23 cellular contexts compared by ENCODE assay signal in genomic region chr2:163779970-163780597, GRCh38. TPM values are rescaled to one million over a fixed set of nuclear protein-coding genes. Genes with fewer than 3 reads are reported as not detected.
DNase-seq lines count a peak whose midpoint lies in the region; ATAC-seq, FAIRE-seq and TF ChIP-seq lines count a peak whose summit lies in the region.
"Had no signal": no experiment of that assay in that cellular context is flagged by ENCODE, and none has a peak within 500 bp of the region (broad histone marks: within the 10 kb centered on the region; RNA-seq: fewer than 3 reads in every experiment).

No MANE protein-coding gene starts in this region.

- H3K4me1 ChIP-seq in A549 (peaks cover 42% of the 10 kb centered on the region), HCT116 (ENCODE audit: control insufficient read depth in 1 of 2, insufficient read depth in 2 of 2, low read length in 2 of 2) (peaks cover 33 to 44% of the 10 kb centered on the region in 2 experiments), RWPE2 (ENCODE audit: insufficient read depth, poor library complexity, severe bottlenecking) (peaks cover 42% of the 10 kb centered on the region), right lobe of liver (peaks cover 0 to 10% (median 2%) of the 10 kb centered on the region in 4 donors), tibial nerve (no peaks in the 10 kb centered on the region)
- H3K4me1 ChIP-seq: gastroesophageal sphincter had no signal

- H3K9me3 ChIP-seq in A549: no peaks in the 10 kb centered on the region
- H3K9me3 ChIP-seq in HCT116 (ENCODE audit: control insufficient read depth in 1 of 2, insufficient read depth in 1 of 2, low read depth in 1 of 2, low read length in 2 of 2): no peaks in the 10 kb centered on the region
- peaks cover 2% of the 10 kb centered on the region for H3K9me3 ChIP-seq in RWPE2 (ENCODE audit: severe bottlenecking)
- no peaks in the 10 kb centered on the region for H3K9me3 ChIP-seq in right lobe of liver
- no peaks in the 10 kb centered on the region for H3K9me3 ChIP-seq in tibial nerve
- H3K9me3 ChIP-seq: esophagus squamous epithelium, gastroesophageal sphincter, suprapubic skin had no signal

- H3K9me2 ChIP-seq in HCT116 (ENCODE audit: insufficient read depth): peaks cover 4% of the 10 kb centered on the region; the same call in 1 of the 2 replicates

- no TSS peak for BruUV-seq in HCT116 (replicated peaks; lab: Mats Ljungman, UMichigan)

- TF ChIP-seq EP300 in A549 (IDR thresholded peaks at IDR 0.05) (no peak), tibial nerve (IDR thresholded peaks at IDR 0.05) (no peak)

- H3K4me2 ChIP-seq in A549: peak overlapping the region; percentile 51
- peak overlapping the region; percentile 49 for H3K4me2 ChIP-seq in HCT116 (ENCODE audit: low read length)

- H4K20me1 ChIP-seq in HCT116 (ENCODE audit: insufficient read depth): no peaks in the 10 kb centered on the region; the same call in 1 of the 2 replicates

- WGBS in A549 (ENCODE audit: missing lambda C conversion rate): 62% methylated on average over 6 of the region's 6 CpGs
- WGBS in right lobe of liver (ENCODE audit: insufficient coverage, low coverage, low lambda C conversion rate, missing lambda C conversion rate): 24% methylated on average over 6 of the region's 6 CpGs
- WGBS in tibial nerve, 2 donors: 69 to 73% methylated on average over 6 of the region's 6 CpGs

- H2AFZ ChIP-seq in HCT116 (ENCODE audit: low read depth, low read length, poor library complexity, severe bottlenecking): peak overlapping the region; percentile 61

- no peak overlapping the region for H3K9ac ChIP-seq in HCT116 (ENCODE audit: low read length)

- POLR2A ChIA-PET in A549 (lab: Yijun Ruan, JAX): no interaction called here
- POLR2A ChIA-PET in HCT116 (lab: Charles Lee): no interaction called here

- TF ChIP-seq POLR2A in A549 (IDR thresholded peaks at IDR 0.05; ENCODE audit: low read length) (no peak), HCT116 (IDR thresholded peaks at IDR 0.05; ENCODE audit: borderline replicate concordance, extremely low read depth, insufficient read depth, insufficient read length) (no peak), right lobe of liver (IDR thresholded peaks at IDR 0.05) (no peak), tibial nerve (IDR thresholded peaks at IDR 0.05) (no peak)

- no peaks in the 10 kb centered on the region for H3K27me3 Mint-ChIP-seq in nephron progenitor cell (ENCODE audit: low read depth, poor library complexity)
- H3K27me3 Mint-ChIP-seq: activated CD4-positive, alpha-beta memory T cell treated with anti-CD3 and anti-CD28 coated beads, Interleukin-2, amount 10 ng/mL, durations not matched to agents 7 days and 5 days had no signal

- no peak for TF ChIP-seq CTCF in A549 (IDR thresholded peaks at IDR 0.05)
- TF ChIP-seq CTCF in HCT116 (IDR thresholded peaks at IDR 0.05 in 2 of 3, conservative IDR thresholded peaks at IDR 0.05 in 1 of 3; ENCODE audit: borderline replicate concordance in 1 of 3, insufficient read depth in 1 of 3, low read depth in 2 of 3, low read length in 2 of 3): no peak
- TF ChIP-seq CTCF in RWPE2 (IDR thresholded peaks at IDR 0.05; ENCODE audit: poor library complexity, severe bottlenecking): no peak
- TF ChIP-seq CTCF in right lobe of liver (IDR thresholded peaks at IDR 0.05): no peak
- TF ChIP-seq CTCF in nephron progenitor cell (IDR thresholded peaks at IDR 0.05): no peak
- no peak for TF ChIP-seq CTCF in tibial nerve (IDR thresholded peaks at IDR 0.05)

- no peaks in the 10 kb centered on the region for H3K36me3 Mint-ChIP-seq in nephron progenitor cell (ENCODE audit: low read depth)

- TF ChIP-seq RAD21 in A549 (conservative IDR thresholded peaks at IDR 0.05 in 1 of 2, IDR thresholded peaks at IDR 0.05 in 1 of 2) (no peak), HCT116 (IDR thresholded peaks at IDR 0.05; ENCODE audit: low read depth) (no peak)

- H3K36me3 ChIP-seq in HCT116 (ENCODE audit: control insufficient read depth in 1 of 2, insufficient read depth in 2 of 2, low read length in 2 of 2): no peaks in the 10 kb centered on the region
- H3K36me3 ChIP-seq in RWPE2 (ENCODE audit: low read depth): no peaks in the 10 kb centered on the region
- H3K36me3 ChIP-seq in right lobe of liver: no peaks in the 10 kb centered on the region
- H3K36me3 ChIP-seq in tibial nerve: no peaks in the 10 kb centered on the region
- H3K36me3 ChIP-seq: brain microvascular endothelial cell, esophagus squamous epithelium, gastroesophageal sphincter, suprapubic skin had no signal

- H3K79me2 ChIP-seq in HCT116 (ENCODE audit: insufficient read depth, low read length): no peaks in the 10 kb centered on the region

- FAIRE-seq in A549 (lab: Jason Lieb, UNC): no peak

- CTCF ChIA-PET in A549 (lab: Yijun Ruan, JAX): no interaction called here
- CTCF ChIA-PET in HCT116 (lab: Charles Lee): no interaction called here

- no peaks in the 10 kb centered on the region for H3K4me1 Mint-ChIP-seq in nephron progenitor cell
- H3K4me1 Mint-ChIP-seq: activated CD4-positive, alpha-beta memory T cell treated with anti-CD3 and anti-CD28 coated beads, Interleukin-2, amount 10 ng/mL, durations not matched to agents 7 days and 5 days; H9; nephron had no signal

- H3K27ac ChIP-seq in A549 (peak overlapping the region; percentile 12 to 66; a peak in 4 of 6 replicates), HCT116 (ENCODE audit: low read depth, low read length) (no peak overlapping the region), RWPE2 (ENCODE audit: poor library complexity, severe bottlenecking) (peak overlapping the region; percentile 83), right lobe of liver (peak overlapping the region in 1 of 3 donors; percentile 7), tibial nerve (no peak overlapping the region)
- H3K27ac ChIP-seq: brain microvascular endothelial cell, C4-2B, coronary artery, esophagus squamous epithelium, gastroesophageal sphincter, suprapubic skin had no signal

- intact Hi-C loops in HCT116 (cut with micrococcal nuclease) (no loop called here), right lobe of liver (cut with DNase I) (no loop called here)

- no peak for ATAC-seq in A549
- ATAC-seq in HCT116: peak; percentile 37; the same call in 1 of the 2 replicates
- peak; percentile 54 for ATAC-seq in RWPE2 (ENCODE audit: low read depth)
- ATAC-seq in right lobe of liver: peak; percentile 85 to 97 (median 90)
- ATAC-seq: gastroesophageal sphincter had no signal

- H3K4me3 ChIP-seq in A549 (no peak overlapping the region), HCT116 (replicated peaks in 1 of 2; ENCODE audit: low read depth in 1 of 2, low read length in 2 of 2) (no peak overlapping the region), RWPE2 (ENCODE audit: severe bottlenecking) (no peak overlapping the region), right lobe of liver (no peak overlapping the region), tibial nerve (no peak overlapping the region)
- H3K4me3 ChIP-seq: coronary artery, esophagus squamous epithelium, gastroesophageal sphincter, suprapubic skin had no signal

- H3K9me3 Mint-ChIP-seq in nephron progenitor cell: no peaks in the 10 kb centered on the region
- H3K9me3 Mint-ChIP-seq: H9, nephron had no signal

- no peak overlapping the region for H3K4me3 Mint-ChIP-seq in nephron progenitor cell
- H3K4me3 Mint-ChIP-seq: activated CD4-positive, alpha-beta memory T cell treated with anti-CD3 and anti-CD28 coated beads, Interleukin-2, amount 10 ng/mL, durations not matched to agents 7 days and 5 days; H9; nephron had no signal

- DNase-seq in A549 (ENCODE audit: low read depth in 1 of 2, low spot score in 1 of 2) (no peak), HCT116 (ENCODE audit: low read depth, low spot score) (no peak), RWPE2 (ENCODE audit: low spot score) (peak; percentile 61), right lobe of liver (peak in 2 of 3 donors; percentile 22 to 81), nephron progenitor cell (no peak), putamen (ENCODE audit: low spot score) (no peak), germinal center (ENCODE audit: low spot score) (no peak), tibial nerve (ENCODE audit: low spot score in 2 of 2) (no peak)
- DNase-seq: activated CD4-positive, alpha-beta memory T cell treated with anti-CD3 and anti-CD28 coated beads, Interleukin-2, amount 10 ng/mL, durations not matched to agents 7 days and 5 days; activated CD4-positive, CD25-positive, alpha-beta regulatory T cell; brain microvascular endothelial cell; esophagus squamous epithelium; GDM1; H9; KG1; NCI-H2029; NCI-H446; T-helper 9 cell had no signal

- H3K27ac Mint-ChIP-seq in nephron progenitor cell: no peak overlapping the region
- H3K27ac Mint-ChIP-seq: activated CD4-positive, alpha-beta memory T cell treated with anti-CD3 and anti-CD28 coated beads, Interleukin-2, amount 10 ng/mL, durations not matched to agents 7 days and 5 days; H9; nephron had no signal

- no peaks in the 10 kb centered on the region for H3K27me3 ChIP-seq in HCT116 (ENCODE audit: insufficient read depth, low read length)
- no peaks in the 10 kb centered on the region for H3K27me3 ChIP-seq in RWPE2 (ENCODE audit: insufficient read depth, poor library complexity, severe bottlenecking)
- H3K27me3 ChIP-seq in right lobe of liver: no peaks in the 10 kb centered on the region
- no peaks in the 10 kb centered on the region for H3K27me3 ChIP-seq in tibial nerve
- H3K27me3 ChIP-seq: brain microvascular endothelial cell, esophagus squamous epithelium, gastroesophageal sphincter, suprapubic skin had no signal

- RAD21 ChIA-PET in HCT116 (lab: Charles Lee; ENCODE audit: low non-redundant PET in 1 of 2, low total read pairs in 2 of 2, uncharacterized antibody in 2 of 2, unreplicated experiment in 2 of 2): no interaction called here

TF ChIP-seq in A549, 52 proteins besides CTCF, POLR2A, EP300 and RAD21 (continues in another document):
- TF ChIP-seq SREBF2 (IDR thresholded peaks at IDR 0.05): no peak

TF ChIP-seq in HCT116, 20 proteins besides CTCF, POLR2A, EP300 and RAD21 (continues in another document):
- TF ChIP-seq ZFX (IDR thresholded peaks at IDR 0.05) (no peak), JUND (IDR thresholded peaks at IDR 0.05) (no peak), SIN3A (IDR thresholded peaks at IDR 0.05; ENCODE audit: low read depth) (no peak), EZH2phosphoT487 (IDR thresholded peaks at IDR 0.05; ENCODE audit: borderline replicate concordance) (no peak), CEBPB (IDR thresholded peaks at IDR 0.05; ENCODE audit: low read depth) (peak; percentile 22; the same call in 1 of the 2 replicates)
- TF ChIP-seq, protein P1, sequence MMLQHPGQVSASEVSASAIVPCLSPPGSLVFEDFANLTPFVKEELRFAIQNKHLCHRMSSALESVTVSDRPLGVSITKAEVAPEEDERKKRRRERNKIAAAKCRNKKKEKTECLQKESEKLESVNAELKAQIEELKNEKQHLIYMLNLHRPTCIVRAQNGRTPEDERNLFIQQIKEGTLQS (IDR thresholded peaks at IDR 0.05): no peak

RNA-seq across cellular contexts. Expression of gene FIGN, which starts 44.3 kb away (rescaled TPM):
- polyA plus RNA-seq in A549 (2011; rRNA removed): 3.8 and 5.9 TPM in 2 replicates
- 0.73 and 0.75 TPM in 2 replicates for polyA plus RNA-seq in A549 (2012; cell fraction: cytosol; rRNA removed)
- polyA plus RNA-seq in A549 (2012; cell fraction: nucleus; rRNA removed): 1.4 and 2.2 TPM in 2 replicates
- 1.8 to 1.9 TPM (median 1.9 TPM) in 3 replicates for polyA plus RNA-seq in A549 (2017; fragmentation: RNase III; extraction: RNeasy Plus Mini Kit Qiagen cat#74134 plus additional on column Dnase treatment)
- polyA minus RNA-seq in A549 (2011; rRNA and poly(A)+ RNA removed): 5.1 and 6.2 TPM in 2 replicates
- not detected for total RNA-seq in HCT116 (2021; ENCODE audit: unreplicated experiment)
- polyA plus RNA-seq in HCT116 (2012): not detected in 2 replicates
- total RNA-seq in right lobe of liver: 1 to 10 TPM; 2.8 to 9.2 (median 5.1) TPM
- total RNA-seq in tibial nerve: 10 to 100 TPM; 12.3 to 17.7 (median 14.2) TPM
- total RNA-seq: activated CD4-positive, alpha-beta memory T cell treated with anti-CD3 and anti-CD28 coated beads, Interleukin-2, amount 10 ng/mL, durations not matched to agents 7 days and 5 days had no signal

Comparison
In these comparisons a context has a peak if more than half of its experiments do, and no peak if none do; other contexts are left out.
1. ATAC-seq: peak in HCT116 (single experiment), RWPE2 (single experiment) and right lobe of liver (4 of 4); none in A549 (0 of 2).
2. DNase-seq: peak in RWPE2 (single experiment) and right lobe of liver (2 of 3); none in A549 (0 of 2), HCT116 (single experiment), nephron progenitor cell (single experiment), putamen (single experiment), germinal center (single experiment) and tibial nerve (0 of 2).
3. H3K27ac ChIP-seq: peak in A549 (2 of 2) and RWPE2 (single experiment); none in HCT116 (single experiment) and tibial nerve (0 of 4).
4. Of the 6 proteins assayed by ChIP-seq in both A549 and HCT116: peak only in A549: none; only in HCT116: CEBPB; in both: none; in neither: 5.